10 cellular contexts compared by ENCODE assay signal in genomic region chr22:40325315-40325714, GRCh38. TPM values are rescaled to one million over a fixed set of nuclear protein-coding genes. Genes with fewer than 3 reads are reported as not detected.
DNase-seq lines count a peak whose midpoint lies in the region; ATAC-seq and TF ChIP-seq lines count a peak whose summit lies in the region.
"Had no signal": no experiment of that assay in that cellular context is flagged by ENCODE, and none has a peak within 500 bp of the region (broad histone marks: within the 10 kb centered on the region; RNA-seq: fewer than 3 reads in every experiment).

No MANE protein-coding gene starts in this region.

- in situ Hi-C loops in transverse colon (cut with MboI; ENCODE audit: low pct_ligation_motif_present in 1 of 4, low pct_unique_long_range_greater_than_20kb in 1 of 4, low sequenced_read_pairs in 3 of 4), result no loop called here

- TF ChIP-seq EP300 in transverse colon (IDR thresholded peaks at IDR 0.05; ENCODE audit: low read depth), result no peak
- no peak for TF ChIP-seq EP300 in sigmoid colon (IDR thresholded peaks at IDR 0.05)

- peak overlapping the region; percentile 50; the same call in 1 of the 2 replicates for H3K27ac Mint-ChIP-seq in WTC11

- H3K36me3 Mint-ChIP-seq in WTC11, result peaks cover 34% of the 10 kb centered on the region

- intact Hi-C loops in transverse colon (cut with DNase I; ENCODE audit: low total_unique reads) (no loop called here), sigmoid colon (cut with DNase I) (no loop called here)

- H3K4me1 ChIP-seq in transverse colon, result peaks cover 0 to 17% (median 5%) of the 10 kb centered on the region in 4 donors
- peaks cover 0 to 25% (median 15%) of the 10 kb centered on the region in 4 donors for H3K4me1 ChIP-seq in sigmoid colon

- no peaks in the 10 kb centered on the region for H3K9me3 Mint-ChIP-seq in WTC11

- H3K4me3 Mint-ChIP-seq in WTC11, result no peak overlapping the region

- DNase-seq in WTC11 (ENCODE audit: low spot score) (no peak), transverse colon (no peak), NCI-H2171 treated with DMSO at 0.1 percent for 48 hours (lab: John Stamatoyannopoulos, UW) (no peak), sigmoid colon (no peak)
- DNase-seq in activated T-helper 9 cell treated with anti-CD3 and anti-CD28 coated beads, Interleukin-2, amount 50 U/mL, for 16 hours (ENCODE audit: low read depth), result peak; percentile 59
- DNase-seq: NCI-H2081 treated with DMSO at 0.1 percent for 48 hours had no signal

- no peak for ATAC-seq in WTC11
- no peak for ATAC-seq in GM18858 (IDR thresholded peaks at IDR 0.05; ENCODE audit: unreplicated experiment)
- no peak for ATAC-seq in HG02623 (IDR thresholded peaks at IDR 0.05; ENCODE audit: unreplicated experiment)

- no peaks in the 10 kb centered on the region for H3K27me3 Mint-ChIP-seq in WTC11 (ENCODE audit: low read depth)

- H3K27ac ChIP-seq in skin epidermis (peak overlapping the region in 11 of 21 experiments; percentile 8 to 89 (median 58)), transverse colon (peak overlapping the region; percentile 20 to 66 (median 55)), sigmoid colon (peak overlapping the region in 2 of 4 donors; percentile 17 to 72)
- H3K27ac ChIP-seq: cardiac muscle cell had no signal

- CTCF ChIA-PET in WTC11 (lab: Charles Lee), result no interaction called here

- H3K9me3 ChIP-seq in transverse colon (no peaks in the 10 kb centered on the region), sigmoid colon (no peaks in the 10 kb centered on the region)

- POLR2A ChIA-PET in WTC11 (lab: Charles Lee), result no interaction called here

- WGBS in transverse colon (ENCODE audit: low coverage in 1 of 2), 2 donors, result 91% methylated on average over 6 of the region's 6 CpGs; no CpG with 5 or more reads in 1 of the 2 donors
- 82 to 94% methylated on average over 6 of the region's 6 CpGs for WGBS in sigmoid colon, 2 donors

- H3K27me3 ChIP-seq in transverse colon (no peaks in the 10 kb centered on the region), sigmoid colon (no peaks in the 10 kb centered on the region)
- H3K27me3 ChIP-seq: cardiac muscle cell had no signal

- TF ChIP-seq POLR2A in transverse colon (IDR thresholded peaks at IDR 0.05) (no peak), sigmoid colon (IDR thresholded peaks at IDR 0.05) (no peak)

- no peak for TF ChIP-seq CTCF in WTC11 (IDR thresholded peaks at IDR 0.05)
- TF ChIP-seq CTCF in transverse colon (IDR thresholded peaks at IDR 0.05), result no peak
- no peak for TF ChIP-seq CTCF in sigmoid colon (IDR thresholded peaks at IDR 0.05)

- H3K4me3 ChIP-seq in skin epidermis, result no peak overlapping the region
- H3K4me3 ChIP-seq in transverse colon, result no peak overlapping the region
- no peak overlapping the region for H3K4me3 ChIP-seq in sigmoid colon
- H3K4me3 ChIP-seq: cardiac muscle cell had no signal

- H3K4me1 Mint-ChIP-seq in WTC11, result peaks cover 55% of the 10 kb centered on the region

- H3K36me3 ChIP-seq in transverse colon, result peaks cover 0 to 26% (median 11%) of the 10 kb centered on the region in 4 donors
- peaks cover 13 to 33% (median 23%) of the 10 kb centered on the region in 4 donors for H3K36me3 ChIP-seq in sigmoid colon

TF ChIP-seq in WTC11, 78 proteins besides CTCF, POLR2A, EP300 and RAD21:
- TF ChIP-seq EMX1 (CRISPR knock-in tag; IDR thresholded peaks at IDR 0.05) (no peak), MYBL2 (CRISPR knock-in tag; IDR thresholded peaks at IDR 0.05) (no peak), ZNF532 (CRISPR knock-in tag; IDR thresholded peaks at IDR 0.05; ENCODE audit: borderline replicate concordance) (no peak), ZNF263 (CRISPR knock-in tag; IDR thresholded peaks at IDR 0.05; ENCODE audit: low read depth) (no peak), GABPB1 (CRISPR knock-in tag; IDR thresholded peaks at IDR 0.05) (no peak), SP1 (CRISPR knock-in tag; conservative IDR thresholded peaks at IDR 0.05) (no peak), TCF7 (CRISPR knock-in tag; IDR thresholded peaks at IDR 0.05; ENCODE audit: low read depth) (no peak), GTF2I (CRISPR knock-in tag; conservative IDR thresholded peaks at IDR 0.05) (no peak), NR1H2 (CRISPR knock-in tag; IDR thresholded peaks at IDR 0.05) (no peak), KAT7 (CRISPR knock-in tag; IDR thresholded peaks at IDR 0.05; ENCODE audit: borderline replicate concordance) (no peak), AR (CRISPR knock-in tag; IDR thresholded peaks at IDR 0.05) (no peak), MLX (CRISPR knock-in tag; IDR thresholded peaks at IDR 0.05) (no peak), NFE2L1 (CRISPR knock-in tag; IDR thresholded peaks at IDR 0.05) (no peak), ZNF416 (CRISPR knock-in tag; IDR thresholded peaks at IDR 0.05) (no peak), FOXP1 (CRISPR knock-in tag; IDR thresholded peaks at IDR 0.05; ENCODE audit: borderline replicate concordance) (no peak), ATF2 (CRISPR knock-in tag; IDR thresholded peaks at IDR 0.05; ENCODE audit: borderline replicate concordance, low read depth) (no peak)

RNA-seq across cellular contexts. Expression of gene ADSL, which starts 21.0 kb away (rescaled TPM):
- 133 to 154 TPM (median 136 TPM) in 3 replicates for total RNA-seq in WTC11 (2021)
- 10 to 100 TPM; 13.5 to 70.7 (median 41.8) TPM for total RNA-seq in transverse colon
- 100 to 1,000 TPM in 2 of 4 donors, 10 to 100 TPM in 2; 86.7 to 469 (median 111) TPM for total RNA-seq in sigmoid colon
- 10 to 100 TPM; 34.0 to 55.0 (median 34.8) TPM for polyA plus RNA-seq in sigmoid colon

RNA-seq across cellular contexts. Expression of gene SGSM3, which starts 45.1 kb away (rescaled TPM):
- total RNA-seq in WTC11 (2021) (81.8 to 96.9 TPM (median 93.0 TPM) in 3 replicates), transverse colon (100 to 1,000 TPM in 2 of 4 donors, 10 to 100 TPM in 2; 84.5 to 274 (median 172) TPM), sigmoid colon (10 to 100 TPM; 27.0 to 51.2 (median 32.9) TPM)
- polyA plus RNA-seq in sigmoid colon, result 100 to 1,000 TPM; 102 to 119 (median 113) TPM
